Comparison of ENCODE assay signal across 1 cellular context in genomic region chr12:27814851-27815591, GRCh38.
TF ChIP-seq lines count a peak whose summit lies in the region.

No MANE protein-coding gene starts in this region.

TF ChIP-seq in HepG2, 621 proteins besides CTCF, POLR2A, EP300 and RAD21 (continued from another document):
- TF ChIP-seq CEBPB (IDR thresholded peaks at IDR 0.05; ENCODE audit: borderline replicate concordance, low read depth, low read length): 0 out of 2 replicates have a peak, but pooled peaks have one; percentile 13
- no peak for TF ChIP-seq HNRNPL (IDR thresholded peaks at IDR 0.05; ENCODE audit: low read depth, low read length)
TF ChIP-seq in HepG2: peak in this region for 2.
